In the genomic region with DNA sequence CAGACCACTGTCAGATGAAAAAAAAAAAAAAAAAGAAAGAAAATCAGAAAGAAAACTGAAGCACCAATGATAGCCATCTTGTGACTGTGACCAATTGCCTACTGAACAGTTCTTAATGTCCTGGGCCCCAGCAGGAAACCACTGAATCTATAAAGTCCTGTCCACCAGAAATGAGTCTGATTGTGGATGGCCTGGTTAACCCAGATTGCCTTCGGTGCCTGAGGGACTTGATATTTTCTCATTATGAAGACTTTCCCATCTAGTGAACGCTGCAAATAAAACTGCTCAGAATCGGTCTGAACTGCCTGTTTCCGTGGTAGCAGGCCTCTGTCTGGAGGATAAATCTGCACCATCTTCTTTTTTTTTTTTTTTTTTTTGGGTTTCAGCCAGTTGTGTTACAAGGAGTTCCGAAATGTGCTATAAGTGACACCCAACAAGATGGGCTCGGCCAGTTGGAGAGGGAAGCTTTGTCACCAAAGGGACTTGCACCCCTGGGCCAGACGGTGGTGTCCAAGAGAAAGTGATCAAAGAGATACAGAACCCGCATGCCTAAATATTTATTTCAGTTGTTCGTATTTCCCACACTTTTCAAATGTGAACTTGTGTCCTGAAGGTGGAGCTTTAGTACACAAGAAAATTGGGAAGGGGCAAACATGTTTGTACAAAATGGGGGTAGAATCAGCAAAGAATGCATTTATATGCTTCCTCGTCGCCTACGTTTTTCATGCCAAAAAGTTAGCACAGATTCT, we compare ENCODE assay signal across 8 cellular contexts. TPM values are rescaled to one million over a fixed set of nuclear protein-coding genes. Genes with fewer than 3 reads are reported as not detected.
DNase-seq lines count a peak whose midpoint lies in the region; ATAC-seq, FAIRE-seq and TF ChIP-seq lines count a peak whose summit lies in the region.

No MANE protein-coding gene starts in this region.

- no peak for FAIRE-seq in HTR-8/SVneo (lab: Jason Lieb, UNC)

- H3K9me3 Mint-ChIP-seq in mesothelial cell of epicardium, result no peaks in the 10 kb centered on the region

- H3K36me3 Mint-ChIP-seq in mesothelial cell of epicardium, result no peaks in the 10 kb centered on the region

- peaks cover 81% of the 10 kb centered on the region for H3K27me3 Mint-ChIP-seq in mesothelial cell of epicardium (ENCODE audit: low read depth)

- peaks cover 6% of the 10 kb centered on the region for H3K4me1 Mint-ChIP-seq in mesothelial cell of epicardium

- TF ChIP-seq CTCF in mesothelial cell of epicardium (IDR thresholded peaks at IDR 0.05; ENCODE audit: unreplicated experiment), result peak; percentile 34
- TF ChIP-seq CTCF in omental fat pad (IDR thresholded peaks at IDR 0.05), result no peak

- H3K27ac Mint-ChIP-seq in mesothelial cell of epicardium, result no peak overlapping the region

- no peak overlapping the region for H3K4me3 Mint-ChIP-seq in mesothelial cell of epicardium

- ATAC-seq in GM21825 (IDR thresholded peaks at IDR 0.05; ENCODE audit: unreplicated experiment), result no peak
- no peak for ATAC-seq in omental fat pad (ENCODE audit: low FRiP score)

- peak; percentile 46 for DNase-seq in COR-L47 (lab: John Stamatoyannopoulos, UW)
- DNase-seq in HTR-8/SVneo (ENCODE audit: insufficient read length, low spot score), result peak; percentile 45
- DNase-seq in amniotic epithelial cell (ENCODE audit: low read depth), result peak; percentile 37
- no peak for DNase-seq in mesothelial cell of epicardium (ENCODE audit: low spot score in 2 of 2, unreplicated experiment in 2 of 2)
- no peak for DNase-seq in HUDEP-2 (lab: John Stamatoyannopoulos, UW; ENCODE audit: unreplicated experiment in 76 of 76)
- no peak for DNase-seq in mesenteric fat pad (ENCODE audit: low spot score)
- no peak for DNase-seq in omental fat pad (ENCODE audit: low spot score)

RNA-seq across cellular contexts. Expression of gene PLXNC1, which starts 3.0 kb away (rescaled TPM):
- total RNA-seq in mesothelial cell of epicardium (3.0 to 3.6 TPM (median 3.4 TPM) in 3 replicates), mesenteric fat pad (8.9 TPM), omental fat pad (10 to 100 TPM in 2 of 4 donors, 1 to 10 TPM in 2; 4.2 to 42.7 (median 8.6) TPM)

Comparison
In these comparisons a context has a peak if more than half of its experiments do, and no peak if none do; other contexts are left out.
1. DNase-seq: peak in COR-L47 (single experiment), HTR-8/SVneo (single experiment) and amniotic epithelial cell (single experiment); none in mesothelial cell of epicardium (0 of 2), HUDEP-2 (0 of 76), mesenteric fat pad (single experiment) and omental fat pad (single experiment).